In genomic region chr19:47619763-47620162, GRCh38 we compare ENCODE assay signal across 26 cellular contexts. TPM values are rescaled to one million over a fixed set of nuclear protein-coding genes. Genes with fewer than 3 reads are reported as not detected.
DNase-seq lines count a peak whose midpoint lies in the region; ATAC-seq and TF ChIP-seq lines count a peak whose summit lies in the region.
"Had no signal": no experiment of that assay in that cellular context is flagged by ENCODE, and none has a peak within 500 bp of the region (broad histone marks: within the 10 kb centered on the region; RNA-seq: fewer than 3 reads in every experiment).

No MANE protein-coding gene starts in this region.

- H3K4me3 ChIP-seq in right atrium auricular region = no peak overlapping the region
- no peak overlapping the region for H3K4me3 ChIP-seq in hepatocyte
- H3K4me3 ChIP-seq in lower leg skin (ENCODE audit: low read depth, poor library complexity, severe bottlenecking) = no peak overlapping the region
- H3K4me3 ChIP-seq: cardiac muscle cell, ovary, smooth muscle cell, transverse colon had no signal

- H3K4me2 ChIP-seq in hepatocyte = no peak overlapping the region
- H3K4me2 ChIP-seq: smooth muscle cell had no signal

- no peak for TF ChIP-seq POLR2A in lower leg skin (IDR thresholded peaks at IDR 0.05)

- H3K36me3 Mint-ChIP-seq in mesothelial cell of epicardium = peaks cover 3% of the 10 kb centered on the region
- H3K36me3 Mint-ChIP-seq in CD4-positive, alpha-beta T cell (ENCODE audit: low read depth) = peaks cover 26% of the 10 kb centered on the region
- H3K36me3 Mint-ChIP-seq in effector memory CD8-positive, alpha-beta T cell (ENCODE audit: insufficient read depth) = peaks cover 8% of the 10 kb centered on the region
- H3K36me3 Mint-ChIP-seq: immature natural killer cell had no signal

- no peak overlapping the region for H2AFZ ChIP-seq in hepatocyte

- H3K4me3 Mint-ChIP-seq in mesothelial cell of epicardium = no peak overlapping the region
- H3K4me3 Mint-ChIP-seq in CD4-positive, alpha-beta T cell = no peak overlapping the region
- H3K4me3 Mint-ChIP-seq in effector memory CD8-positive, alpha-beta T cell = no peak overlapping the region
- H3K4me3 Mint-ChIP-seq: activated CD8-positive, alpha-beta T cell treated with anti-CD3 and anti-CD28 coated beads, Interleukin-2, amount 10 ng/mL, durations not matched to agents 7 days and 5 days; activated naive CD8-positive, alpha-beta T cell treated with anti-CD3 and anti-CD28 coated beads, Interleukin-2, amount 10 ng/mL, durations not matched to agents 7 days and 5 days; activated T-helper 1 cell treated with anti-CD3 and anti-CD28 coated beads, Interleukin-12 subunit alpha, Interleukin-12 subunit beta, Interleukin-2, Interleukin-4 antibody, amounts not matched to agents 30 ng/mL and 10 ng/mL and 1 ng/mL, durations not matched to agents 14 hours and 24 hours and 36 hours; immature natural killer cell; stimulated activated naive B cell treated with anti-CD40 and anti-IgM and Interleukin-4, amounts not matched to agents 10 μg/mL and 1 μg/mL and 100 μg/mL, for 72 hours had no signal

- peaks cover 98% of the 10 kb centered on the region for H3K79me2 ChIP-seq in hepatocyte

- H3K4me1 Mint-ChIP-seq in mesothelial cell of epicardium = peaks cover 17% of the 10 kb centered on the region
- H3K4me1 Mint-ChIP-seq in CD4-positive, alpha-beta T cell (ENCODE audit: low read depth) = peaks cover 50% of the 10 kb centered on the region
- H3K4me1 Mint-ChIP-seq in effector memory CD8-positive, alpha-beta T cell (ENCODE audit: low read depth in 2 of 2) = peaks cover 24 to 32% of the 10 kb centered on the region in 2 donors

- WGBS in hepatocyte (ENCODE audit: low lambda C conversion rate, missing lambda C conversion rate) = 45% methylated on average over 6 of the region's 6 CpGs
- 70 to 82% methylated on average over 6 of the region's 6 CpGs for WGBS in lower leg skin, 2 donors

- peak overlapping the region; percentile 71 for H3K27ac Mint-ChIP-seq in mesothelial cell of epicardium
- H3K27ac Mint-ChIP-seq in CD4-positive, alpha-beta T cell = no peak overlapping the region
- H3K27ac Mint-ChIP-seq in effector memory CD8-positive, alpha-beta T cell = peak overlapping the region in 1 of 2 donors; percentile 77
- H3K27ac Mint-ChIP-seq: activated CD8-positive, alpha-beta T cell treated with anti-CD3 and anti-CD28 coated beads, Interleukin-2, amount 10 ng/mL, durations not matched to agents 7 days and 5 days; activated naive CD8-positive, alpha-beta T cell treated with anti-CD3 and anti-CD28 coated beads, Interleukin-2, amount 10 ng/mL, durations not matched to agents 7 days and 5 days; activated T-helper 1 cell treated with anti-CD3 and anti-CD28 coated beads, Interleukin-12 subunit alpha, Interleukin-12 subunit beta, Interleukin-2, Interleukin-4 antibody, amounts not matched to agents 30 ng/mL and 10 ng/mL and 1 ng/mL, durations not matched to agents 14 hours and 24 hours and 36 hours; stimulated activated naive B cell treated with anti-CD40 and anti-IgM and Interleukin-4, amounts not matched to agents 10 μg/mL and 1 μg/mL and 100 μg/mL, for 72 hours had no signal

- H3K9me2 ChIP-seq in hepatocyte (replicated peaks; ENCODE audit: insufficient read depth) = no peaks in the 10 kb centered on the region

- no peaks in the 10 kb centered on the region for H3K36me3 ChIP-seq in right atrium auricular region
- H3K36me3 ChIP-seq in hepatocyte (replicated peaks; ENCODE audit: insufficient read depth, low read depth) = no peaks in the 10 kb centered on the region
- H3K36me3 ChIP-seq: cardiac muscle cell, ovary, transverse colon had no signal

- H3K27me3 Mint-ChIP-seq in mesothelial cell of epicardium (ENCODE audit: low read depth) = no peaks in the 10 kb centered on the region
- H3K27me3 Mint-ChIP-seq in CD4-positive, alpha-beta T cell = no peaks in the 10 kb centered on the region
- no peaks in the 10 kb centered on the region for H3K27me3 Mint-ChIP-seq in effector memory CD8-positive, alpha-beta T cell
- H3K27me3 Mint-ChIP-seq: activated naive CD8-positive, alpha-beta T cell treated with anti-CD3 and anti-CD28 coated beads, Interleukin-2, amount 10 ng/mL, durations not matched to agents 7 days and 5 days; stimulated activated naive B cell treated with anti-CD40 and anti-IgM and Interleukin-4, amounts not matched to agents 10 μg/mL and 1 μg/mL and 100 μg/mL, for 72 hours had no signal

- H3K27ac ChIP-seq in right atrium auricular region = peak overlapping the region; percentile 81 to 83
- H3K27ac ChIP-seq in hepatocyte = peak overlapping the region; percentile 21
- no peak overlapping the region for H3K27ac ChIP-seq in CD4-positive, alpha-beta T cell (ENCODE audit: low read depth, low read length)
- H3K27ac ChIP-seq: cardiac muscle cell, HL-60, ovary, WERI-Rb-1 had no signal

- DNase-seq in right atrium auricular region (ENCODE audit: low spot score) (no peak), left ventricle myocardium superior (no peak), hepatocyte (ENCODE audit: low spot score) (peak; percentile 46), mesothelial cell of epicardium (ENCODE audit: low spot score in 2 of 2, unreplicated experiment in 2 of 2) (no peak), lower leg skin (ENCODE audit: low spot score in 2 of 2) (no peak)
- DNase-seq in CD4-positive, alpha-beta T cell = no peak
- DNase-seq in effector memory CD8-positive, alpha-beta T cell = no peak
- DNase-seq: activated CD8-positive, alpha-beta T cell treated with anti-CD3 and anti-CD28 coated beads, Interleukin-2, amount 10 ng/mL, durations not matched to agents 7 days and 5 days; activated naive CD8-positive, alpha-beta T cell treated with anti-CD3 and anti-CD28 coated beads, Interleukin-2, amount 10 ng/mL, durations not matched to agents 7 days and 5 days; C1 segment of cervical spinal cord; DND-41; effector memory CD4-positive, alpha-beta T cell; immature natural killer cell; Kasumi-1; NCI-H1436; NCI-H345; ovary; stimulated activated naive B cell treated with anti-CD40 and anti-IgM and Interleukin-4, amounts not matched to agents 10 μg/mL and 1 μg/mL and 100 μg/mL, for 72 hours; transverse colon; WERI-Rb-1 had no signal

- ATAC-seq in left ventricle myocardium superior = no peak
- no peak for ATAC-seq in CD4-positive, alpha-beta T cell (ENCODE audit: poor library complexity)
- ATAC-seq in HG03565 (IDR thresholded peaks at IDR 0.05; ENCODE audit: unreplicated experiment) = no peak
- no peak for ATAC-seq in effector memory CD8-positive, alpha-beta T cell (replicated peaks)
- ATAC-seq: activated CD8-positive, alpha-beta T cell treated with anti-CD3 and anti-CD28 coated beads, Interleukin-2, amount 10 ng/mL, durations not matched to agents 7 days and 5 days; stimulated activated naive B cell treated with anti-CD40 and anti-IgM and Interleukin-4, amounts not matched to agents 10 μg/mL and 1 μg/mL and 100 μg/mL, for 72 hours had no signal

- TF ChIP-seq CTCF in right atrium auricular region (IDR thresholded peaks at IDR 0.05) (no peak), hepatocyte (IDR thresholded peaks at IDR 0.05; ENCODE audit: poor library complexity) (no peak), mesothelial cell of epicardium (IDR thresholded peaks at IDR 0.05; ENCODE audit: unreplicated experiment) (no peak), lower leg skin (IDR thresholded peaks at IDR 0.05) (no peak)
- TF ChIP-seq CTCF in CD4-positive, alpha-beta T cell (IDR thresholded peaks at IDR 0.05) = no peak

- H3K9me3 ChIP-seq in right atrium auricular region = no peaks in the 10 kb centered on the region
- no peaks in the 10 kb centered on the region for H3K9me3 ChIP-seq in hepatocyte (ENCODE audit: low read depth)
- H3K9me3 ChIP-seq in CD4-positive, alpha-beta T cell (ENCODE audit: control insufficient read depth, low read length) = no peaks in the 10 kb centered on the region
- H3K9me3 ChIP-seq: ovary, transverse colon had no signal

- no peaks in the 10 kb centered on the region for H3K9me3 Mint-ChIP-seq in mesothelial cell of epicardium
- H3K9me3 Mint-ChIP-seq in CD4-positive, alpha-beta T cell = no peaks in the 10 kb centered on the region
- H3K9me3 Mint-ChIP-seq in effector memory CD8-positive, alpha-beta T cell = no peaks in the 10 kb centered on the region
- H3K9me3 Mint-ChIP-seq: activated naive CD8-positive, alpha-beta T cell treated with anti-CD3 and anti-CD28 coated beads, Interleukin-2, amount 10 ng/mL, durations not matched to agents 7 days and 5 days; activated T-helper 1 cell treated with anti-CD3 and anti-CD28 coated beads, Interleukin-12 subunit alpha, Interleukin-12 subunit beta, Interleukin-2, Interleukin-4 antibody, amounts not matched to agents 30 ng/mL and 10 ng/mL and 1 ng/mL, durations not matched to agents 14 hours and 24 hours and 36 hours; immature natural killer cell; stimulated activated naive B cell treated with anti-CD40 and anti-IgM and Interleukin-4, amounts not matched to agents 10 μg/mL and 1 μg/mL and 100 μg/mL, for 72 hours had no signal

- H4K20me1 ChIP-seq in hepatocyte (ENCODE audit: insufficient read depth, poor library complexity, severe bottlenecking) = peaks cover 89% of the 10 kb centered on the region

- intact Hi-C loops in left ventricle myocardium superior (cut with micrococcal nuclease) = no loop called here
- intact Hi-C loops in lower leg skin (cut with DNase I; ENCODE audit: low total_unique reads) = no loop called here
- intact Hi-C loops in CD4-positive, alpha-beta T cell (cut with DNase I, micrococcal nuclease) = no loop called here

- POLR2A ChIA-PET in CD4-positive, alpha-beta T cell (lab: Charles Lee) = interaction anchor here (0.7 kb wide), 1 partner anchor 167 kb away, joined by 4 read pairs; no protein-coding TSS in a partner anchor

- peaks cover 0 to 62% of the 10 kb centered on the region in 2 donors for H3K4me1 ChIP-seq in right atrium auricular region
- H3K4me1 ChIP-seq in hepatocyte (ENCODE audit: insufficient read depth) = peaks cover 14% of the 10 kb centered on the region

- no peaks in the 10 kb centered on the region for H3K27me3 ChIP-seq in right atrium auricular region
- H3K27me3 ChIP-seq in hepatocyte = no peaks in the 10 kb centered on the region
- no peaks in the 10 kb centered on the region for H3K27me3 ChIP-seq in CD4-positive, alpha-beta T cell (ENCODE audit: control insufficient read depth, insufficient read depth, low read length)
- H3K27me3 ChIP-seq: cardiac muscle cell, ovary, transverse colon had no signal

- CTCF ChIA-PET in CD4-positive, alpha-beta T cell (lab: Charles Lee) = interaction anchor here (1.1 kb wide), 1 partner anchor 104 kb away, joined by 3 read pairs; the partner anchor contains the start of gene NAPA

RNA-seq across cellular contexts. Expression of gene BICRA, which starts 10.8 kb away (rescaled TPM):
- total RNA-seq in right atrium auricular region = 10 to 100 TPM in 1 of 2 donors, 1 to 10 TPM in 1; 7.0 to 12.6 TPM
- total RNA-seq in left ventricle myocardium superior = 9.5 TPM
- 2.2 and 3.4 TPM in 2 replicates for total RNA-seq in hepatocyte
- 3.4 and 5.4 TPM in 2 replicates for polyA plus RNA-seq in hepatocyte
- 35.6 to 38.5 TPM (median 36.9 TPM) in 3 replicates for total RNA-seq in mesothelial cell of epicardium
- total RNA-seq in lower leg skin = 10 to 100 TPM; 12.5 to 25.4 (median 18.4) TPM
- 10 to 100 TPM; 21.2 to 22.0 TPM for total RNA-seq in CD4-positive, alpha-beta T cell
- total RNA-seq: A172 had no signal

RNA-seq across cellular contexts. Expression of gene ZNF541, which starts 46.8 kb away (rescaled TPM):
- total RNA-seq in right atrium auricular region (under 1 TPM in 1 of 2 donors, not detected in 1; 0.20 TPM), left ventricle myocardium superior (0.47 TPM), hepatocyte (0.43 TPM in 1 of 2 replicates, not detected in the other), mesothelial cell of epicardium (0.13 to 0.81 TPM (median 0.18 TPM) in 3 replicates), lower leg skin (1 to 10 TPM in 1 of 4 donors, under 1 TPM in 2, not detected in 1; 0.08 to 1.5 (median 0.69) TPM)
- polyA plus RNA-seq in hepatocyte = 0.05 and 0.84 TPM in 2 replicates
- under 1 TPM; 0.81 to 0.88 TPM for total RNA-seq in CD4-positive, alpha-beta T cell
- total RNA-seq: A172, cardiac muscle cell, smooth muscle cell had no signal
- polyA plus RNA-seq: cardiac muscle cell, immature natural killer cell, smooth muscle cell had no signal
